Comparison of ENCODE assay signal across 11 cellular contexts in the genomic region with DNA sequence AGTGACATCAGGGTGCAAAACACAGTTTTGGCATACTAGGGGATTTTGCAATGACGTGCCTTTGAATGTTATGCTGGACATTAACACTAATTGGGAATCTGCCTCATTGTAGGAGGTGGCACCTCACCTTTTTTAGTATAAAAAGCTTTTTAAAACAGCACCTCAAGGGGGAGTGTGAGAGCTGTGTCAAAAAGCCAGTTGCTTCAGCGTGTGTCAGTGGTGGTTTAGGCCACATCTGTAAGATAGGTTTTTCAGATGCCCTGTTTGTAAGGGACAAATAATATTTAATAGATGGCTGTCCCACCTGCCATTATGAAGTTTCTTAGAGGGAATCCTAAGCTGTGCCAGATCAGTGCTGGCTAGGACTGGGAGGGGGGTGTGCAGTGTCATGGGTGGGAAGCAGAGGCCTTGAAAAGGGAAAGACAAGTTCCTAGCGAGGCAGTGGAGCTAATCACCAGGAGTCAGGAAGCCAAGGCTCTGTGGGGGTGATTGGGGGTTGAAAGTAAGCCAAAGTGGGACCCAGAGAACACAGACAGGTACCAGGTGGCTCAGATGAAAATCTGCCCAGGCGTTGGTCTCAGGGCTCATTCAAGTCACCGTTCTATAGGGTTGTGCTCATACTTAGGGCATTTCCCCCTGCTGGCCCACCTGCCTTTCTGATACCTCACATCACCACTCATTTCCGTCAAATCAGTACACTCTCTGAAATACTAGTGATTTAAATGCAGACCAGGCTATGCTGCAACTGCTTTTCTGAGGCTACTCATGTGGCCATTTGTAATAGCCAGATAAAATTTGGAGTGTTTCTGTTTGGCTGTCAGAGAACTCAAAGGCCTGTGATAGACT.
A peak's percentile ranks its signal among the peaks of the same experiment; 100 is the strongest.
DNase-seq lines count a peak whose midpoint lies in the region; ATAC-seq and TF ChIP-seq lines count a peak whose summit lies in the region.
"Had no signal": no experiment of that assay in that cellular context is flagged by ENCODE, and none has a peak within 500 bp of the region (broad histone marks: within the 10 kb centered on the region; RNA-seq: fewer than 3 reads in every experiment).

No MANE protein-coding gene starts in this region.

- peak overlapping the region; percentile 66 for H3K9ac ChIP-seq in OCI-LY3 (ENCODE audit: low read length)

- no peaks in the 10 kb centered on the region for H3K9me3 ChIP-seq in OCI-LY3 (ENCODE audit: insufficient read depth, low read length)
- H3K9me3 ChIP-seq in HAP-1, result no peaks in the 10 kb centered on the region

- peak; percentile 46 for ATAC-seq in GM21576 (IDR thresholded peaks at IDR 0.05; ENCODE audit: unreplicated experiment)

- POLR2A ChIA-PET in activated CD4-positive, alpha-beta memory T cell treated with anti-CD3 and anti-CD28 coated beads for 36 hours (lab: Charles Lee), result no interaction called here

- H3K4me3 Mint-ChIP-seq in activated CD4-positive, alpha-beta memory T cell treated with anti-CD3 and anti-CD28 coated beads for 36 hours, result no peak overlapping the region
- H3K4me3 Mint-ChIP-seq: activated T-cell treated with anti-CD3 and anti-CD28 coated beads, Interleukin-2, amount 50 U/mL, for 4 hours had no signal

- peak overlapping the region; percentile 89 for H3K4me2 ChIP-seq in OCI-LY3 (ENCODE audit: low read length)

- in situ Hi-C loops in HAP-1 (cut with MboI; ENCODE audit: low sequenced_read_pairs), result no loop called here

- H3K4me1 ChIP-seq in OCI-LY3 (ENCODE audit: low read length) (peaks cover 24% of the 10 kb centered on the region), HAP-1 (peaks cover 22% of the 10 kb centered on the region)

- H3K79me2 ChIP-seq in OCI-LY3 (ENCODE audit: low read length), result no peaks in the 10 kb centered on the region

- H3K9me3 Mint-ChIP-seq in activated CD4-positive, alpha-beta memory T cell treated with anti-CD3 and anti-CD28 coated beads for 36 hours, result no peaks in the 10 kb centered on the region
- H3K9me3 Mint-ChIP-seq: activated T-cell treated with anti-CD3 and anti-CD28 coated beads, Interleukin-2, amount 50 U/mL, for 4 hours had no signal

- peak overlapping the region; percentile 64 for H3K4me3 ChIP-seq in OCI-LY3 (ENCODE audit: low read length)
- H3K4me3 ChIP-seq in fibroblast of villous mesenchyme (ENCODE audit: low read depth, low read length), result no peak overlapping the region
- H3K4me3 ChIP-seq in HAP-1, result no peak overlapping the region

- H3K27me3 ChIP-seq in OCI-LY3 (ENCODE audit: low read depth, low read length) (no peaks in the 10 kb centered on the region), HAP-1 (ENCODE audit: low read depth) (no peaks in the 10 kb centered on the region)

- H3K27me3 Mint-ChIP-seq in activated CD4-positive, alpha-beta memory T cell treated with anti-CD3 and anti-CD28 coated beads for 36 hours, result no peaks in the 10 kb centered on the region

- DNase-seq in fibroblast of villous mesenchyme (ENCODE audit: low read depth) (no peak), H4 (ENCODE audit: low spot score) (no peak), NCI-H526 treated with DMSO at 0.1 percent for 48 hours (lab: John Stamatoyannopoulos, UW) (no peak), HAP-1 (ENCODE audit: low spot score in 2 of 2) (no peak)
- no peak for DNase-seq in activated CD4-positive, alpha-beta memory T cell treated with anti-CD3 and anti-CD28 coated beads for 36 hours
- DNase-seq: activated T-cell treated with anti-CD3 and anti-CD28 coated beads, Interleukin-2, amount 50 U/mL, for 4 hours; EL; NCI-H774 had no signal

- peaks cover 21% of the 10 kb centered on the region for H3K4me1 Mint-ChIP-seq in activated CD4-positive, alpha-beta memory T cell treated with anti-CD3 and anti-CD28 coated beads for 36 hours (ENCODE audit: low read depth)

- peak; percentile 32 for TF ChIP-seq CTCF in C4-2B (conservative IDR thresholded peaks at IDR 0.05)
- TF ChIP-seq CTCF in OCI-LY3 (IDR thresholded peaks at IDR 0.05; ENCODE audit: low read depth, low read length), result peak; percentile 62
- peak; percentile 40 for TF ChIP-seq CTCF in fibroblast of villous mesenchyme (IDR thresholded peaks at IDR 0.05; ENCODE audit: insufficient read depth, low read depth, low read length)

- no peak overlapping the region for H3K27ac ChIP-seq in C4-2B
- peak overlapping the region; percentile 82 for H3K27ac ChIP-seq in OCI-LY3 (ENCODE audit: low read length)

- H3K36me3 ChIP-seq in OCI-LY3 (replicated peaks; ENCODE audit: low read depth, low read length), result peaks cover 3% of the 10 kb centered on the region
- 0 out of 2 replicates have a peak, but pooled peaks cover 3% of the 10 kb centered on the region for H3K36me3 ChIP-seq in HAP-1 (replicated peaks)

- no peaks in the 10 kb centered on the region for H4K20me1 ChIP-seq in OCI-LY3 (ENCODE audit: insufficient read depth, low read length)

- peak overlapping the region; percentile 50 for H2AFZ ChIP-seq in OCI-LY3 (ENCODE audit: low read depth, low read length)

- H3K27ac Mint-ChIP-seq in activated CD4-positive, alpha-beta memory T cell treated with anti-CD3 and anti-CD28 coated beads for 36 hours, result no peak overlapping the region

- CTCF ChIA-PET in activated CD4-positive, alpha-beta memory T cell treated with anti-CD3 and anti-CD28 coated beads for 36 hours (lab: Charles Lee), result interaction anchor here (0.9 to 1.5 kb wide), 3 partner anchors 10 to 32 kb away, joined by 3 to 4 read pairs (median 3); no protein-coding TSS in a partner anchor

- H3K36me3 Mint-ChIP-seq in activated CD4-positive, alpha-beta memory T cell treated with anti-CD3 and anti-CD28 coated beads for 36 hours, result peaks cover 8% of the 10 kb centered on the region

- intact Hi-C loops in activated CD4-positive, alpha-beta memory T cell treated with anti-CD3 and anti-CD28 coated beads for 36 hours (cut with micrococcal nuclease), result no loop called here
